8 cellular contexts compared by ENCODE assay signal in the genomic region with DNA sequence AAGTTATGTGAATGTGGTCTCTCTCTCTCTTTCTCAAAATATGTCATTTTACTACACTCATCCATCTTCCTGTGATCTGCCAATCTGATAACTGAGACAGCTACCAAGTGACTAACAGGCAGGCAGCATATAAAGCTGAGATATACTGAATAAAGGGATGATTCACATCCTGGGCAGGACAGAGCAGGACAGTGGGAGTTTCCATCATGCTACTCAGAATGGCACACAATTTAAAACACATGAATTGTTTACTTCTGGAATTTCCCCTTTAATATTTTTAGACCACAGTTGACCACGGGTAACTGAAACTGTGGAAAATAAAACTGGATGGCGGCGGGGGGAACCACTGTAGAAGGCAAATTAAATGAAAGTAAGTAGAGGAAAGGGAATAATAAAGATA. TPM values are rescaled to one million over a fixed set of nuclear protein-coding genes. Genes with fewer than 3 reads are reported as not detected.
DNase-seq lines count a peak whose midpoint lies in the region; ATAC-seq and TF ChIP-seq lines count a peak whose summit lies in the region.

No MANE protein-coding gene starts in this region.

- H3K4me3 ChIP-seq in Panc1 (ENCODE audit: low read depth in 2 of 2, low read length in 2 of 2) (no peak overlapping the region), tibial artery (no peak overlapping the region)

- H3K4me3 Mint-ChIP-seq in activated CD8-positive, alpha-beta T cell treated with anti-CD3 and anti-CD28 coated beads for 36 hours, result no peak overlapping the region
- no peak overlapping the region for H3K4me3 Mint-ChIP-seq in activated CD8-positive, alpha-beta T cell treated with anti-CD3 and anti-CD28 coated beads, Interleukin-2, amount 10 ng/mL, durations not matched to agents 7 days and 5 days

- no peaks in the 10 kb centered on the region for H3K36me3 Mint-ChIP-seq in activated CD8-positive, alpha-beta T cell treated with anti-CD3 and anti-CD28 coated beads for 36 hours (ENCODE audit: low read depth)
- no peaks in the 10 kb centered on the region for H3K36me3 Mint-ChIP-seq in activated CD8-positive, alpha-beta T cell treated with anti-CD3 and anti-CD28 coated beads, Interleukin-2, amount 10 ng/mL, durations not matched to agents 7 days and 5 days (ENCODE audit: low read depth)

- in situ Hi-C loops in Panc1 (cut with HindIII; ENCODE audit: low pct_unique_long_range_greater_than_20kb, low sequenced_read_pairs), result no loop called here

- H3K4me1 ChIP-seq in Panc1 (ENCODE audit: control insufficient read depth, insufficient read depth, low read length) (peaks cover 12% of the 10 kb centered on the region), tibial artery (no peaks in the 10 kb centered on the region)

- no peak overlapping the region for H3K27ac Mint-ChIP-seq in activated CD8-positive, alpha-beta T cell treated with anti-CD3 and anti-CD28 coated beads for 36 hours
- no peak overlapping the region for H3K27ac Mint-ChIP-seq in activated CD8-positive, alpha-beta T cell treated with anti-CD3 and anti-CD28 coated beads, Interleukin-2, amount 10 ng/mL, durations not matched to agents 7 days and 5 days

- H3K4me1 Mint-ChIP-seq in activated CD8-positive, alpha-beta T cell treated with anti-CD3 and anti-CD28 coated beads for 36 hours (ENCODE audit: low read depth), result peaks cover 9% of the 10 kb centered on the region
- no peaks in the 10 kb centered on the region for H3K4me1 Mint-ChIP-seq in activated CD8-positive, alpha-beta T cell treated with anti-CD3 and anti-CD28 coated beads, Interleukin-2, amount 10 ng/mL, durations not matched to agents 7 days and 5 days (ENCODE audit: low read depth)

- H3K27me3 ChIP-seq in Panc1 (ENCODE audit: control insufficient read depth, insufficient read depth, low read length) (no peaks in the 10 kb centered on the region), tibial artery (no peaks in the 10 kb centered on the region)

- intact Hi-C loops in activated CD8-positive, alpha-beta T cell treated with anti-CD3 and anti-CD28 coated beads for 36 hours (cut with micrococcal nuclease), result no loop called here
- intact Hi-C loops in Panc1 (cut with micrococcal nuclease; ENCODE audit: unreplicated experiment), result no loop called here
- intact Hi-C loops in tibial artery (cut with DNase I; ENCODE audit: low total_unique reads), result no loop called here

- no peak for TF ChIP-seq CTCF in activated CD8-positive, alpha-beta T cell treated with anti-CD3 and anti-CD28 coated beads for 36 hours (IDR thresholded peaks at IDR 0.05)
- no peak for TF ChIP-seq CTCF in Panc1 (IDR thresholded peaks at IDR 0.05)
- no peak for TF ChIP-seq CTCF in tibial artery (IDR thresholded peaks at IDR 0.05)

- peaks cover 25% of the 10 kb centered on the region for H3K27me3 Mint-ChIP-seq in activated CD8-positive, alpha-beta T cell treated with anti-CD3 and anti-CD28 coated beads for 36 hours
- H3K27me3 Mint-ChIP-seq in activated CD8-positive, alpha-beta T cell treated with anti-CD3 and anti-CD28 coated beads, Interleukin-2, amount 10 ng/mL, durations not matched to agents 7 days and 5 days (ENCODE audit: low read depth), result peaks cover 2% of the 10 kb centered on the region

- POLR2A ChIA-PET in activated CD8-positive, alpha-beta T cell treated with anti-CD3 and anti-CD28 coated beads for 36 hours (lab: Charles Lee), result no interaction called here
- POLR2A ChIA-PET in activated CD8-positive, alpha-beta T cell treated with anti-CD3 and anti-CD28 coated beads, Interleukin-2, amount 10 ng/mL, durations not matched to agents 7 days and 5 days (lab: Charles Lee), result no interaction called here
- POLR2A ChIA-PET in Panc1 (lab: Charles Lee), result no interaction called here

- peak; percentile 99 for ATAC-seq in activated CD8-positive, alpha-beta T cell treated with anti-CD3 and anti-CD28 coated beads for 36 hours
- ATAC-seq in activated CD8-positive, alpha-beta T cell treated with anti-CD3 and anti-CD28 coated beads, Interleukin-2, amount 10 ng/mL, durations not matched to agents 7 days and 5 days, result no peak
- ATAC-seq in HG02852 (IDR thresholded peaks at IDR 0.05; ENCODE audit: unreplicated experiment) (peak; percentile 47), Panc1 (peak; percentile 98)

- no TSS peak for BruUV-seq in Panc1 (replicated peaks; lab: Mats Ljungman, UMichigan)

- CTCF ChIA-PET in activated CD8-positive, alpha-beta T cell treated with anti-CD3 and anti-CD28 coated beads for 36 hours (lab: Charles Lee), result interaction anchor here (1.4 kb wide), 1 partner anchor 287 kb away, joined by 4 read pairs; no protein-coding TSS in a partner anchor
- CTCF ChIA-PET in activated CD8-positive, alpha-beta T cell treated with anti-CD3 and anti-CD28 coated beads, Interleukin-2, amount 10 ng/mL, durations not matched to agents 7 days and 5 days (lab: Charles Lee), result interaction anchor here (1.1 kb wide), 1 partner anchor 37 kb away, joined by 3 read pairs; no protein-coding TSS in a partner anchor
- CTCF ChIA-PET in Panc1 (lab: Charles Lee), result no interaction called here

- H3K9me3 ChIP-seq in Panc1 (ENCODE audit: control insufficient read depth, insufficient read depth, low read depth, low read length) (no peaks in the 10 kb centered on the region), tibial artery (no peaks in the 10 kb centered on the region)

- DNase-seq in activated CD8-positive, alpha-beta T cell treated with anti-CD3 and anti-CD28 coated beads for 36 hours, result peak; percentile 41
- no peak for DNase-seq in activated CD8-positive, alpha-beta T cell treated with anti-CD3 and anti-CD28 coated beads, Interleukin-2, amount 10 ng/mL, durations not matched to agents 7 days and 5 days
- peak; percentile 70 for DNase-seq in Panc1 (ENCODE audit: low read depth, low spot score)
- peak; percentile 92 for DNase-seq in iris pigment epithelial cell (ENCODE audit: low read depth)
- no peak for DNase-seq in SK-N-DZ (ENCODE audit: low spot score)
- DNase-seq in ecto neural progenitor cell (ENCODE audit: low spot score), result no peak
- DNase-seq in tibial artery, result no peak

- H3K27ac ChIP-seq in Panc1 (ENCODE audit: low read length) (peak overlapping the region; percentile 61), tibial artery (no peak overlapping the region)

- no peaks in the 10 kb centered on the region for H3K9me3 Mint-ChIP-seq in activated CD8-positive, alpha-beta T cell treated with anti-CD3 and anti-CD28 coated beads for 36 hours
- no peaks in the 10 kb centered on the region for H3K9me3 Mint-ChIP-seq in activated CD8-positive, alpha-beta T cell treated with anti-CD3 and anti-CD28 coated beads, Interleukin-2, amount 10 ng/mL, durations not matched to agents 7 days and 5 days (ENCODE audit: insufficient read depth)

- H3K36me3 ChIP-seq in Panc1 (ENCODE audit: control insufficient read depth, insufficient read depth, low read length), result no peaks in the 10 kb centered on the region
- no peaks in the 10 kb centered on the region for H3K36me3 ChIP-seq in tibial artery

RNA-seq across cellular contexts. Expression of gene DCTD, which starts 58.6 kb away (rescaled TPM):
- total RNA-seq in activated CD8-positive, alpha-beta T cell treated with anti-CD3 and anti-CD28 coated beads for 36 hours, result 100 to 1,000 TPM; 128 to 131 TPM
- 10 to 100 TPM; 74.4 to 75.5 TPM for total RNA-seq in activated CD8-positive, alpha-beta T cell treated with anti-CD3 and anti-CD28 coated beads, Interleukin-2, amount 10 ng/mL, durations not matched to agents 7 days and 5 days
- 77.0 TPM for total RNA-seq in Panc1 (2021; ENCODE audit: unreplicated experiment)
- 61.8 TPM for polyA plus RNA-seq in Panc1 (2012; ENCODE audit: insufficient read length)
- polyA plus RNA-seq in SK-N-DZ (2014; cell fraction: cytosol; rRNA removed), result 47.3 and 51.6 TPM in 2 replicates
- 51.0 and 65.9 TPM in 2 replicates for polyA plus RNA-seq in SK-N-DZ (2014; cell fraction: nucleus; rRNA removed)

Comparison
In these comparisons a context has a peak if more than half of its experiments do, and no peak if none do; other contexts are left out.
1. DNase-seq: peak in activated CD8-positive, alpha-beta T cell treated with anti-CD3 and anti-CD28 coated beads for 36 hours (single experiment), Panc1 (single experiment) and iris pigment epithelial cell (single experiment); none in activated CD8-positive, alpha-beta T cell treated with anti-CD3 and anti-CD28 coated beads, Interleukin-2, amount 10 ng/mL, durations not matched to agents 7 days and 5 days (single experiment), SK-N-DZ (single experiment), ecto neural progenitor cell (single experiment) and tibial artery (0 of 2).